1 cellular context compared by ENCODE assay signal in genomic region chr16:66497921-66498320, GRCh38. TPM values are rescaled to one million over a fixed set of nuclear protein-coding genes. Genes with fewer than 3 reads are reported as not detected.
DNase-seq lines count a peak whose midpoint lies in the region; ATAC-seq, FAIRE-seq and TF ChIP-seq lines count a peak whose summit lies in the region.
"Not testable (repeated sequence)": the region's sequence is repeated elsewhere in the genome, so short reads cannot be mapped to it uniquely, and the experiment has no call there.

No MANE protein-coding gene starts in this region.

- not testable (repeated sequence) for H3K9me3 ChIP-seq in K562 (replicated peaks; ENCODE audit: control insufficient read depth, insufficient read depth, low read depth, low read length)

- not testable (repeated sequence) for BruUV-seq in K562 (replicated peaks; lab: Mats Ljungman, UMichigan)

- POLR2A ChIA-PET in K562 (lab: Yijun Ruan, JAX) = not testable (repeated sequence)

- H3K27me3 ChIP-seq in K562 (ENCODE audit: control insufficient read depth in 2 of 2, insufficient read depth in 2 of 2, low read length in 2 of 2) = peaks cover 6 to 20% of the 10 kb centered on the region in 2 experiments; a peak in 4 of 5 replicates

- not testable (repeated sequence) for TF ChIP-seq CTCF in K562 (IDR thresholded peaks at IDR 0.05 in 2 of 3, conservative IDR thresholded peaks at IDR 0.05 in 1 of 3; ENCODE audit: insufficient read depth in 2 of 3, low read depth in 1 of 3, low read length in 3 of 3)

- intact Hi-C loops in K562 (cut with micrococcal nuclease) = not testable (repeated sequence)

- TF ChIP-seq EP300 in K562 (IDR thresholded peaks at IDR 0.05; ENCODE audit: low read length) = not testable (repeated sequence)

- TF ChIP-seq RAD21 in K562 (CRISPR knock-in tag; conservative IDR thresholded peaks at IDR 0.05 in 1 of 2, IDR thresholded peaks at IDR 0.05 in 1 of 2) = not testable (repeated sequence)

- not testable (repeated sequence) for H4K20me1 ChIP-seq in K562 (replicated peaks; ENCODE audit: control insufficient read depth, insufficient read depth, low read length)

- not testable (repeated sequence) for H3K36me3 ChIP-seq in K562 (ENCODE audit: control insufficient read depth, insufficient read depth, low read length)

- not testable (repeated sequence) for H3K4me3 ChIP-seq in K562

- in situ Hi-C loops in K562 (cut with MboI) = not testable (repeated sequence)

- DNase-seq in K562 (ENCODE audit: extremely low read depth in 1 of 4, low spot score in 3 of 4) = not testable (repeated sequence)

- not testable (repeated sequence) for H3K79me2 ChIP-seq in K562 (ENCODE audit: control insufficient read depth, insufficient read depth, low read length)

- not testable (repeated sequence) for H3K9me1 ChIP-seq in K562 (ENCODE audit: control insufficient read depth, insufficient read depth, low read length)

- TF ChIP-seq POLR2A in K562 (conservative IDR thresholded peaks at IDR 0.05) = not testable (repeated sequence)

- CTCF ChIA-PET in K562 (lab: Yijun Ruan, JAX; ENCODE audit: low intra/inter-chr PET ratio) = not testable (repeated sequence)

- WGBS in K562 (ENCODE audit: insufficient coverage, low coverage, missing lambda C conversion rate) = 0% methylated on average over 1 of the region's 2 CpGs

- not testable (repeated sequence) for H3K9ac ChIP-seq in K562 (ENCODE audit: insufficient read depth in 1 of 2, low read depth in 2 of 2, low read length in 2 of 2)

- ATAC-seq in K562 = not testable (repeated sequence)

- not testable (repeated sequence) for H2AFZ ChIP-seq in K562 (ENCODE audit: low read depth, low read length)

- not testable (repeated sequence) for FAIRE-seq in K562 (lab: Jason Lieb, UNC)

- H3K4me1 ChIP-seq in K562 (replicated peaks in 1 of 2; ENCODE audit: control insufficient read depth in 2 of 2, insufficient read depth in 2 of 2, low read length in 2 of 2) = not testable (repeated sequence)

- H3K4me2 ChIP-seq in K562 (ENCODE audit: insufficient read depth, low read length) = not testable (repeated sequence)

- not testable (repeated sequence) for H3K27ac ChIP-seq in K562 (ENCODE audit: extremely low read depth, low read depth, low read length)

TF ChIP-seq in K562, 482 proteins besides CTCF, POLR2A, EP300 and RAD21:
- TF ChIP-seq ZNF507 (tag; conservative IDR thresholded peaks at IDR 0.05) (peak; percentile 96), ZNF354B (CRISPR knock-in tag; IDR thresholded peaks at IDR 0.05) (peak; percentile 80)

RNA-seq across cellular contexts. Expression of gene TK2, which starts 52.0 kb away (rescaled TPM):
- 11.4 and 16.7 TPM in 2 replicates for total RNA-seq in K562 (2011; cell fraction: chromatin; rRNA removed; ENCODE audit: low replicate concordance)
- 9.3 TPM in 2 replicates for total RNA-seq in K562 (2011; cell fraction: nucleolus; rRNA removed)
- 10.7 and 11.0 TPM in 2 replicates for total RNA-seq in K562 (2011; cell fraction: nucleoplasm; rRNA removed)
- total RNA-seq in K562 (2014; rRNA removed) (4.3 and 5.8 TPM in 2 replicates), K562 (2014; rRNA removed; fragmentation: Illumina TruSeq; extraction: Trizol) (4.8 and 6.2 TPM in 2 replicates), K562 (2015; rRNA removed; fragmentation: Illumina TruSeq; extraction: Trizol) (4.9 and 5.3 TPM in 2 replicates), K562 (2021) (4.7 and 5.7 TPM in 2 replicates)
- polyA plus RNA-seq in K562 (2011; rRNA removed) (10.2 TPM in 2 replicates), K562 (2014; fragmentation: Illumina TruSeq; extraction: Trizol) (4.3 and 4.8 TPM in 2 replicates), K562 (2014; fragmentation: Nextera tagmentation; extraction: Ambion mirVana) (1 to 10 TPM; 1.1 to 1.2 TPM), K562 (2014; rRNA removed) (4.8 and 6.2 TPM in 2 replicates)
- 5.3 and 6.3 TPM in 2 replicates for polyA plus RNA-seq in K562 (2011; cell fraction: cytosol; rRNA removed)
- polyA plus RNA-seq in K562 (2011; cell fraction: nucleus; rRNA removed) = 14.4 and 19.8 TPM in 2 replicates
- 6.3 and 13.2 TPM in 2 replicates for polyA plus RNA-seq in K562 (2012)
- polyA minus RNA-seq in K562 (2011; rRNA and poly(A)+ RNA removed) = 10.4 and 18.0 TPM in 2 replicates
- 3.4 and 6.0 TPM in 2 replicates for polyA minus RNA-seq in K562 (2011; cell fraction: cytosol; rRNA and poly(A)+ RNA removed)
- polyA minus RNA-seq in K562 (2011; cell fraction: nucleus; rRNA and poly(A)+ RNA removed) = 5.3 and 6.9 TPM in 2 replicates

RNA-seq across cellular contexts. Expression of gene CKLF, which starts 54.5 kb away (rescaled TPM):
- 37.1 and 42.1 TPM in 2 replicates for total RNA-seq in K562 (2011; cell fraction: chromatin; rRNA removed; ENCODE audit: low replicate concordance)
- 64.2 and 67.9 TPM in 2 replicates for total RNA-seq in K562 (2011; cell fraction: nucleolus; rRNA removed)
- 81.1 and 85.6 TPM in 2 replicates for total RNA-seq in K562 (2011; cell fraction: nucleoplasm; rRNA removed)
- total RNA-seq in K562 (2014; rRNA removed) = 99.8 and 113 TPM in 2 replicates
- 89.8 and 91.5 TPM in 2 replicates for total RNA-seq in K562 (2014; rRNA removed; fragmentation: Illumina TruSeq; extraction: Trizol)
- total RNA-seq in K562 (2015; rRNA removed; fragmentation: Illumina TruSeq; extraction: Trizol) = 93.6 and 111 TPM in 2 replicates
- 84.8 and 91.1 TPM in 2 replicates for total RNA-seq in K562 (2021)
- polyA plus RNA-seq in K562 (2011; rRNA removed) = 120 and 126 TPM in 2 replicates
- 170 and 189 TPM in 2 replicates for polyA plus RNA-seq in K562 (2011; cell fraction: cytosol; rRNA removed)
- 53.4 and 65.8 TPM in 2 replicates for polyA plus RNA-seq in K562 (2011; cell fraction: nucleus; rRNA removed)
- polyA plus RNA-seq in K562 (2012) = 128 and 163 TPM in 2 replicates
- 118 and 123 TPM in 2 replicates for polyA plus RNA-seq in K562 (2014; fragmentation: Illumina TruSeq; extraction: Trizol)
- 100 to 1,000 TPM; 305 to 322 TPM for polyA plus RNA-seq in K562 (2014; fragmentation: Nextera tagmentation; extraction: Ambion mirVana)
- 147 and 173 TPM in 2 replicates for polyA plus RNA-seq in K562 (2014; rRNA removed)
- 32.1 and 36.2 TPM in 2 replicates for polyA minus RNA-seq in K562 (2011; rRNA and poly(A)+ RNA removed)
- polyA minus RNA-seq in K562 (2011; cell fraction: cytosol; rRNA and poly(A)+ RNA removed) = 24.0 and 27.7 TPM in 2 replicates
- 6.9 and 18.0 TPM in 2 replicates for polyA minus RNA-seq in K562 (2011; cell fraction: nucleus; rRNA and poly(A)+ RNA removed)
